ENCODE assay signal across 2 cellular contexts in the genomic region with DNA sequence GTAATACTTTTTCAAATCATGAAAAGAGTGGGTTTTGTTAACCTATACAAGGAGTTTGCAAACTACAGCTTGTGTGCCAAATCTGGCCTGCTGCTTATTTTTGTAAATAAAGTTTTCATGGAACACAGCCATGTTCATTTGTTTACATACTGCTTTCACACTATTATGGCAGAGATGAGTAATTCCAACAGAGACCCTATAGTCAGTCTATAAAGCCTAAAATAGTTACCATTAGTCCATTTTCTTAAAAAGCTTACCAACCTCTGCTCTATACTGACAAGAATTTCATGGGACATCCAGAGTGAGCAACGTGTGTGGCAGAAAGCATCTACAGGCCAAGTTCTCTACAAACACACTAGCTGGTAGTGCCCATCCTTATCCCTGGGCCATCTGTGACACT.
TF ChIP-seq lines count a peak whose summit lies in the region.

No MANE protein-coding gene starts in this region.

TF ChIP-seq in IMR-90, 13 proteins besides CTCF, POLR2A, EP300 and RAD21:
- no peak for TF ChIP-seq BHLHE40 (IDR thresholded peaks at IDR 0.05; ENCODE audit: low read depth, low read length)
- TF ChIP-seq NFE2L2 (IDR thresholded peaks at IDR 0.05; ENCODE audit: low read depth, low read length), result no peak
- TF ChIP-seq MXI1 (IDR thresholded peaks at IDR 0.05; ENCODE audit: borderline replicate concordance, low read depth, low read length), result no peak
- no peak for TF ChIP-seq SMC3 (IDR thresholded peaks at IDR 0.05; ENCODE audit: low read depth, low read length)
- TF ChIP-seq CHD1 (IDR thresholded peaks at IDR 0.05; ENCODE audit: low read depth, low read length), result no peak
- no peak for TF ChIP-seq MAZ (IDR thresholded peaks at IDR 0.05; ENCODE audit: borderline replicate concordance, low read depth, low read length)
- TF ChIP-seq MAFK (IDR thresholded peaks at IDR 0.05; ENCODE audit: low read depth, low read length), result no peak
- TF ChIP-seq CEBPB (IDR thresholded peaks at IDR 0.05; ENCODE audit: low read depth, low read length), result no peak

TF ChIP-seq in K562, 482 proteins besides CTCF, POLR2A, EP300 and RAD21:
- TF ChIP-seq, protein P1, sequence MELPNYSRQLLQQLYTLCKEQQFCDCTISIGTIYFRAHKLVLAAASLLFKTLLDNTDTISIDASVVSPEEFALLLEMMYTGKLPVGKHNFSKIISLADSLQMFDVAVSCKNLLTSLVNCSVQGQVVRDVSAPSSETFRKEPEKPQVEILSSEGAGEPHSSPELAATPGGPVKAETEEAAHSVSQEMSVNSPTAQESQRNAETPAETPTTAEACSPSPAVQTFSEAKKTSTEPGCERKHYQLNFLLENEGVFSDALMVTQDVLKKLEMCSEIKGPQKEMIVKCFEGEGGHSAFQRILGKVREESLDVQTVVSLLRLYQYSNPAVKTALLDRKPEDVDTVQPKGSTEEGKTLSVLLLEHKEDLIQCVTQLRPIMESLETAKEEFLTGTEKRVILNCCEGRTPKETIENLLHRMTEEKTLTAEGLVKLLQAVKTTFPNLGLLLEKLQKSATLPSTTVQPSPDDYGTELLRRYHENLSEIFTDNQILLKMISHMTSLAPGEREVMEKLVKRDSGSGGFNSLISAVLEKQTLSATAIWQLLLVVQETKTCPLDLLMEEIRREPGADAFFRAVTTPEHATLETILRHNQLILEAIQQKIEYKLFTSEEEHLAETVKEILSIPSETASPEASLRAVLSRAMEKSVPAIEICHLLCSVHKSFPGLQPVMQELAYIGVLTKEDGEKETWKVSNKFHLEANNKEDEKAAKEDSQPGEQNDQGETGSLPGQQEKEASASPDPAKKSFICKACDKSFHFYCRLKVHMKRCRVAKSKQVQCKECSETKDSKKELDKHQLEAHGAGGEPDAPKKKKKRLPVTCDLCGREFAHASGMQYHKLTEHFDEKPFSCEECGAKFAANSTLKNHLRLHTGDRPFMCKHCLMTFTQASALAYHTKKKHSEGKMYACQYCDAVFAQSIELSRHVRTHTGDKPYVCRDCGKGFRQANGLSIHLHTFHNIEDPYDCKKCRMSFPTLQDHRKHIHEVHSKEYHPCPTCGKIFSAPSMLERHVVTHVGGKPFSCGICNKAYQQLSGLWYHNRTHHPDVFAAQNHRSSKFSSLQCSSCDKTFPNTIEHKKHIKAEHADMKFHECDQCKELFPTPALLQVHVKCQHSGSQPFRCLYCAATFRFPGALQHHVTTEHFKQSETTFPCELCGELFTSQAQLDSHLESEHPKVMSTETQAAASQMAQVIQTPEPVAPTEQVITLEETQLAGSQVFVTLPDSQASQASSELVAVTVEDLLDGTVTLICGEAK (IDR thresholded peaks at IDR 0.05), result peak; percentile 68; the same call in 1 of the 2 replicates
- TF ChIP-seq, protein P1 (CRISPR knock-in tag; IDR thresholded peaks at IDR 0.05), result no peak
- no peak for TF ChIP-seq TBP (optimal IDR thresholded peaks at IDR 0.05; ENCODE audit: low read depth, low read length)
